12 cellular contexts compared by ENCODE assay signal in the genomic region with DNA sequence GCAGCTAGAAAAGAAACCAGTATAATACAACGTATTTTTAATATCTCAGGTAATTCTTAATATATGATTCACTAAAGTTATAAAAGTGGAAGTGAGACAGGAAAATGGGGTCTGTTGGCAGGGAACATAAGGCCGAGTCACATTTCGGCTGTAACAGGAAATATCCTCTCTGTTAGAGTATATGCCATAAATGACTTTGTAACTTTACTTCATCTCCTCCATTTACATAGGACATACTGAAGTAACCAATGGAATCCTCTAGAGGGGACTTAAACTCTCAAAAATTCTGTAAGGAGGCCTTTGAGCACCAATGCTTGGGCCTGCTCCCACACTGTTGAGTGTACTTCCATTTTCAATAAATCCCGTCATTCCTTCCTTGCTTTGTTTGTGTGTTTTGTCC.
A peak's percentile ranks its signal among the peaks of the same experiment; 100 is the strongest.
DNase-seq lines count a peak whose midpoint lies in the region; ATAC-seq and TF ChIP-seq lines count a peak whose summit lies in the region.
"Had no signal": no experiment of that assay in that cellular context is flagged by ENCODE, and none has a peak within 500 bp of the region (broad histone marks: within the 10 kb centered on the region; RNA-seq: fewer than 3 reads in every experiment).

No MANE protein-coding gene starts in this region.

- peaks cover 32% of the 10 kb centered on the region for H3K36me3 ChIP-seq in BLaER1

- no peak overlapping the region for H3K27ac Mint-ChIP-seq in T-helper 2 cell treated with Interferon-gamma antibody and Interleukin-4, amounts not matched to agents 5 μg/mL and 100 μg/mL, for 36 hours
- no peak overlapping the region for H3K27ac Mint-ChIP-seq in activated T-helper 1 cell treated with anti-CD3 and anti-CD28 coated beads, Interleukin-12 subunit alpha, Interleukin-12 subunit beta, Interleukin-2, Interleukin-4 antibody, amounts not matched to agents 30 ng/mL and 10 ng/mL and 1 ng/mL, durations not matched to agents 14 hours and 24 hours and 36 hours
- H3K27ac Mint-ChIP-seq: CD8-positive, alpha-beta T cell; dendritic cell treated with granulocyte-macrophage colony-stimulating factor and Interleukin-4, amounts not matched to agents 40 ng/mL and 50 ng/mL, for 4 days had no signal

- no peak overlapping the region for H3K4me3 Mint-ChIP-seq in T-helper 2 cell treated with Interferon-gamma antibody and Interleukin-4, amounts not matched to agents 5 μg/mL and 100 μg/mL, for 36 hours
- H3K4me3 Mint-ChIP-seq in activated T-helper 1 cell treated with anti-CD3 and anti-CD28 coated beads, Interleukin-12 subunit alpha, Interleukin-12 subunit beta, Interleukin-2, Interleukin-4 antibody, amounts not matched to agents 30 ng/mL and 10 ng/mL and 1 ng/mL, durations not matched to agents 14 hours and 24 hours and 36 hours, result no peak overlapping the region
- H3K4me3 Mint-ChIP-seq: CD8-positive, alpha-beta T cell; dendritic cell treated with granulocyte-macrophage colony-stimulating factor and Interleukin-4, amounts not matched to agents 40 ng/mL and 50 ng/mL, for 4 days had no signal

- TF ChIP-seq CTCF in fibroblast of mammary gland (conservative IDR thresholded peaks at IDR 0.05; ENCODE audit: control insufficient read depth, insufficient read depth, low read depth, low read length), result no peak

- H3K36me3 Mint-ChIP-seq in T-helper 2 cell treated with Interferon-gamma antibody and Interleukin-4, amounts not matched to agents 5 μg/mL and 100 μg/mL, for 36 hours (ENCODE audit: low read depth), result peaks cover 33% of the 10 kb centered on the region
- H3K36me3 Mint-ChIP-seq in activated T-helper 1 cell treated with anti-CD3 and anti-CD28 coated beads, Interleukin-12 subunit alpha, Interleukin-12 subunit beta, Interleukin-2, Interleukin-4 antibody, amounts not matched to agents 30 ng/mL and 10 ng/mL and 1 ng/mL, durations not matched to agents 14 hours and 24 hours and 36 hours (ENCODE audit: low read depth), result peaks cover 16% of the 10 kb centered on the region

- DNase-seq in LHCN-M2 (ENCODE audit: low read depth), result peak; percentile 14
- DNase-seq in fibroblast of mammary gland (ENCODE audit: low read depth), result peak; percentile 44
- no peak for DNase-seq in T-helper 2 cell treated with Interferon-gamma antibody and Interleukin-4, amounts not matched to agents 5 μg/mL and 100 μg/mL, for 36 hours (ENCODE audit: low spot score)
- no peak for DNase-seq in activated T-helper 1 cell treated with anti-CD3 and anti-CD28 coated beads, Interleukin-12 subunit alpha, Interleukin-12 subunit beta, Interleukin-2, Interleukin-4 antibody, amounts not matched to agents 30 ng/mL and 10 ng/mL and 1 ng/mL, durations not matched to agents 14 hours and 24 hours and 36 hours (ENCODE audit: low spot score)
- DNase-seq in GOT3 (lab: John Stamatoyannopoulos, UW), result no peak
- no peak for DNase-seq in posterior cingulate gyrus
- DNase-seq: CD8-positive, alpha-beta T cell; SW 1271 had no signal

- H3K4me1 ChIP-seq in BLaER1, result 0 out of 2 replicates have a peak, but pooled peaks cover 6% of the 10 kb centered on the region
- H3K4me1 ChIP-seq: parathyroid adenoma had no signal

- H3K27me3 Mint-ChIP-seq in T-helper 2 cell treated with Interferon-gamma antibody and Interleukin-4, amounts not matched to agents 5 μg/mL and 100 μg/mL, for 36 hours (ENCODE audit: low read depth), result no peaks in the 10 kb centered on the region
- H3K27me3 Mint-ChIP-seq in activated T-helper 1 cell treated with anti-CD3 and anti-CD28 coated beads, Interleukin-12 subunit alpha, Interleukin-12 subunit beta, Interleukin-2, Interleukin-4 antibody, amounts not matched to agents 30 ng/mL and 10 ng/mL and 1 ng/mL, durations not matched to agents 14 hours and 24 hours and 36 hours (ENCODE audit: insufficient read depth), result no peaks in the 10 kb centered on the region
- H3K27me3 Mint-ChIP-seq: dendritic cell treated with granulocyte-macrophage colony-stimulating factor and Interleukin-4, amounts not matched to agents 40 ng/mL and 50 ng/mL, for 4 days had no signal

- no peak overlapping the region for H3K9ac ChIP-seq in BLaER1
- H3K9ac ChIP-seq: parathyroid adenoma had no signal

- H3K27me3 ChIP-seq in BLaER1, result no peaks in the 10 kb centered on the region

- 0 out of 2 replicates have a peak overlapping the region, but pooled peaks have one; percentile 12 for H3K4me2 ChIP-seq in BLaER1

- H3K9me3 Mint-ChIP-seq in T-helper 2 cell treated with Interferon-gamma antibody and Interleukin-4, amounts not matched to agents 5 μg/mL and 100 μg/mL, for 36 hours, result peaks cover 8% of the 10 kb centered on the region
- peaks cover 5% of the 10 kb centered on the region for H3K9me3 Mint-ChIP-seq in activated T-helper 1 cell treated with anti-CD3 and anti-CD28 coated beads, Interleukin-12 subunit alpha, Interleukin-12 subunit beta, Interleukin-2, Interleukin-4 antibody, amounts not matched to agents 30 ng/mL and 10 ng/mL and 1 ng/mL, durations not matched to agents 14 hours and 24 hours and 36 hours
- H3K9me3 Mint-ChIP-seq: CD8-positive, alpha-beta T cell; dendritic cell treated with granulocyte-macrophage colony-stimulating factor and Interleukin-4, amounts not matched to agents 40 ng/mL and 50 ng/mL, for 4 days had no signal

- H3K4me3 ChIP-seq in BLaER1 (no peak overlapping the region), fibroblast of mammary gland (ENCODE audit: control insufficient read depth, low read depth, low read length) (no peak overlapping the region)

- ATAC-seq in GM21619 (IDR thresholded peaks at IDR 0.05; ENCODE audit: unreplicated experiment), result peak; percentile 55
- ATAC-seq: CD8-positive, alpha-beta T cell had no signal

- peaks cover 5% of the 10 kb centered on the region; the same call in 1 of the 2 replicates for H3K9me3 ChIP-seq in BLaER1

- no peak overlapping the region for H3K27ac ChIP-seq in BLaER1
- H3K27ac ChIP-seq: parathyroid adenoma had no signal

- H3K4me1 Mint-ChIP-seq in T-helper 2 cell treated with Interferon-gamma antibody and Interleukin-4, amounts not matched to agents 5 μg/mL and 100 μg/mL, for 36 hours (ENCODE audit: low read depth), result peaks cover 10% of the 10 kb centered on the region
- H3K4me1 Mint-ChIP-seq in activated T-helper 1 cell treated with anti-CD3 and anti-CD28 coated beads, Interleukin-12 subunit alpha, Interleukin-12 subunit beta, Interleukin-2, Interleukin-4 antibody, amounts not matched to agents 30 ng/mL and 10 ng/mL and 1 ng/mL, durations not matched to agents 14 hours and 24 hours and 36 hours (ENCODE audit: low read depth), result peaks cover 11% of the 10 kb centered on the region

- intact Hi-C loops in activated T-helper 1 cell treated with anti-CD3 and anti-CD28 coated beads, Interleukin-12 subunit alpha, Interleukin-12 subunit beta, Interleukin-2, Interleukin-4 antibody, amounts not matched to agents 30 ng/mL and 10 ng/mL and 1 ng/mL, durations not matched to agents 14 hours and 24 hours and 36 hours (cut with micrococcal nuclease), result no loop called here
- intact Hi-C loops in posterior cingulate gyrus (cut with DNase I), result no loop called here

- H4K20me1 ChIP-seq in BLaER1, result peaks cover 86% of the 10 kb centered on the region

Comparison
In these comparisons a context has a peak if more than half of its experiments do, and no peak if none do; other contexts are left out.
1. DNase-seq: peak in LHCN-M2 (single experiment) and fibroblast of mammary gland (single experiment); none in T-helper 2 cell treated with Interferon-gamma antibody and Interleukin-4, amounts not matched to agents 5 μg/mL and 100 μg/mL, for 36 hours (single experiment), activated T-helper 1 cell treated with anti-CD3 and anti-CD28 coated beads, Interleukin-12 subunit alpha, Interleukin-12 subunit beta, Interleukin-2, Interleukin-4 antibody, amounts not matched to agents 30 ng/mL and 10 ng/mL and 1 ng/mL, durations not matched to agents 14 hours and 24 hours and 36 hours (single experiment), GOT3 (single experiment) and posterior cingulate gyrus (0 of 10).